Comparison of ENCODE assay signal across 1 cellular context in the genomic region with DNA sequence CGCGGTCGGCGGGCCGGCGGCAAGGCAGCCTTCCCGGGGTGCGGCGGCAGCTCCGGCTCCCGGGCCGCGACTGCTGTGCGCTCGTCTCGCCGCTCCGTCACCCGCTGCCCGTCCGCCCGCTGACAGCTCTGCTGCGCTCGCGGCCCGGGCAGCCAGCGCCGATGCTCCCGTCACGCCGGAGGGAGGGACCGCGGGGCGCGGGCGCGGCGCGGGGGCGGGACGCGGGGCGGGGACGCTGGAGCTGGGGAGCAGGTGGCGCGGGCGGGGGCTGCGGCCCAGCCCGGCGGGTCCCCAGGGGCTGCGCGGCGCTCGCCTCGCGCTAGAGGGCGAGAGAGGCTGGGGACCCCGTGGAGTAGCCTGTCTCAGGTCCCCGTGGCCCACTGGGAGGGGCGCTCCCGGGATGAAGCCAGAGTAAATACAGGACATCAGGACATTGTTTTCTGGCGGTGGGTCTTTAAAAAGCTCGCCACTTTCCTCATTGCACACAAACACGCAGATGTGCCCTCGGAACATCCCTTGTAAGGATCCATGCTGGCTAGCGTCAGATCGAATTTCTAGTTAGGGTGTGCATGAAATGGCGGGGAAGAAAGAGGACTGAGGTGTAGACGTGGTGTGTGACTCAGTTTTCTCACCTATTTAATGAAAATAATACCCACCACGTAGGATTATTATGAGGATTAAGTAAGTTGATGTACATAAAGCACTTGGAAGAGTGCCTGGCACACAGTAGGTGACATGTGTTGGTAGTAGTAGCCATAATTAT.
A peak's percentile ranks its signal among the peaks of the same experiment; 100 is the strongest.
TF ChIP-seq lines count a peak whose summit lies in the region.

A gene with protein sequence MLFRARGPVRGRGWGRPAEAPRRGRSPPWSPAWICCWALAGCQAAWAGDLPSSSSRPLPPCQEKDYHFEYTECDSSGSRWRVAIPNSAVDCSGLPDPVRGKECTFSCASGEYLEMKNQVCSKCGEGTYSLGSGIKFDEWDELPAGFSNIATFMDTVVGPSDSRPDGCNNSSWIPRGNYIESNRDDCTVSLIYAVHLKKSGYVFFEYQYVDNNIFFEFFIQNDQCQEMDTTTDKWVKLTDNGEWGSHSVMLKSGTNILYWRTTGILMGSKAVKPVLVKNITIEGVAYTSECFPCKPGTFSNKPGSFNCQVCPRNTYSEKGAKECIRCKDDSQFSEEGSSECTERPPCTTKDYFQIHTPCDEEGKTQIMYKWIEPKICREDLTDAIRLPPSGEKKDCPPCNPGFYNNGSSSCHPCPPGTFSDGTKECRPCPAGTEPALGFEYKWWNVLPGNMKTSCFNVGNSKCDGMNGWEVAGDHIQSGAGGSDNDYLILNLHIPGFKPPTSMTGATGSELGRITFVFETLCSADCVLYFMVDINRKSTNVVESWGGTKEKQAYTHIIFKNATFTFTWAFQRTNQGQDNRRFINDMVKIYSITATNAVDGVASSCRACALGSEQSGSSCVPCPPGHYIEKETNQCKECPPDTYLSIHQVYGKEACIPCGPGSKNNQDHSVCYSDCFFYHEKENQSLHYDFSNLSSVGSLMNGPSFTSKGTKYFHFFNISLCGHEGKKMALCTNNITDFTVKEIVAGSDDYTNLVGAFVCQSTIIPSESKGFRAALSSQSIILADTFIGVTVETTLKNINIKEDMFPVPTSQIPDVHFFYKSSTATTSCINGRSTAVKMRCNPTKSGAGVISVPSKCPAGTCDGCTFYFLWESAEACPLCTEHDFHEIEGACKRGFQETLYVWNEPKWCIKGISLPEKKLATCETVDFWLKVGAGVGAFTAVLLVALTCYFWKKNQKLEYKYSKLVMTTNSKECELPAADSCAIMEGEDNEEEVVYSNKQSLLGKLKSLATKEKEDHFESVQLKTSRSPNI (minus strand): TSS at position 130 of the 763 bp plus-strand sequence. CDS start 141 bp downstream, outside the sequence.

TF ChIP-seq in K562, 482 proteins besides CTCF, POLR2A, EP300 and RAD21 (continued from another document and continues in another):
- peak; percentile 83 for TF ChIP-seq MYC (IDR thresholded peaks at IDR 0.05; ENCODE audit: low read depth, low read length)
- 0 out of 2 replicates have a peak, but pooled peaks have one; percentile 7 for TF ChIP-seq MYC (CRISPR knock-in tag; IDR thresholded peaks at IDR 0.05; ENCODE audit: borderline replicate concordance, low read depth)
- peak; percentile 47 for TF ChIP-seq POLR2H (tag; IDR thresholded peaks at IDR 0.05; ENCODE audit: low read depth)
- TF ChIP-seq, protein P1, sequence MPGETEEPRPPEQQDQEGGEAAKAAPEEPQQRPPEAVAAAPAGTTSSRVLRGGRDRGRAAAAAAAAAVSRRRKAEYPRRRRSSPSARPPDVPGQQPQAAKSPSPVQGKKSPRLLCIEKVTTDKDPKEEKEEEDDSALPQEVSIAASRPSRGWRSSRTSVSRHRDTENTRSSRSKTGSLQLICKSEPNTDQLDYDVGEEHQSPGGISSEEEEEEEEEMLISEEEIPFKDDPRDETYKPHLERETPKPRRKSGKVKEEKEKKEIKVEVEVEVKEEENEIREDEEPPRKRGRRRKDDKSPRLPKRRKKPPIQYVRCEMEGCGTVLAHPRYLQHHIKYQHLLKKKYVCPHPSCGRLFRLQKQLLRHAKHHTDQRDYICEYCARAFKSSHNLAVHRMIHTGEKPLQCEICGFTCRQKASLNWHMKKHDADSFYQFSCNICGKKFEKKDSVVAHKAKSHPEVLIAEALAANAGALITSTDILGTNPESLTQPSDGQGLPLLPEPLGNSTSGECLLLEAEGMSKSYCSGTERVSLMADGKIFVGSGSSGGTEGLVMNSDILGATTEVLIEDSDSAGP (CRISPR knock-in tag; IDR thresholded peaks at IDR 0.05): no peak
- TF ChIP-seq, protein P2, sequence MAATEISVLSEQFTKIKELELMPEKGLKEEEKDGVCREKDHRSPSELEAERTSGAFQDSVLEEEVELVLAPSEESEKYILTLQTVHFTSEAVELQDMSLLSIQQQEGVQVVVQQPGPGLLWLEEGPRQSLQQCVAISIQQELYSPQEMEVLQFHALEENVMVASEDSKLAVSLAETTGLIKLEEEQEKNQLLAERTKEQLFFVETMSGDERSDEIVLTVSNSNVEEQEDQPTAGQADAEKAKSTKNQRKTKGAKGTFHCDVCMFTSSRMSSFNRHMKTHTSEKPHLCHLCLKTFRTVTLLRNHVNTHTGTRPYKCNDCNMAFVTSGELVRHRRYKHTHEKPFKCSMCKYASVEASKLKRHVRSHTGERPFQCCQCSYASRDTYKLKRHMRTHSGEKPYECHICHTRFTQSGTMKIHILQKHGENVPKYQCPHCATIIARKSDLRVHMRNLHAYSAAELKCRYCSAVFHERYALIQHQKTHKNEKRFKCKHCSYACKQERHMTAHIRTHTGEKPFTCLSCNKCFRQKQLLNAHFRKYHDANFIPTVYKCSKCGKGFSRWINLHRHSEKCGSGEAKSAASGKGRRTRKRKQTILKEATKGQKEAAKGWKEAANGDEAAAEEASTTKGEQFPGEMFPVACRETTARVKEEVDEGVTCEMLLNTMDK (IDR thresholded peaks at IDR 0.05; ENCODE audit: borderline replicate concordance, insufficient read depth, low read depth, low read length, poor library complexity, severe bottlenecking): peak; percentile 81
- TF ChIP-seq FOSL1 (tag; conservative IDR thresholded peaks at IDR 0.05): peak; percentile 32
- TF ChIP-seq, protein P3, sequence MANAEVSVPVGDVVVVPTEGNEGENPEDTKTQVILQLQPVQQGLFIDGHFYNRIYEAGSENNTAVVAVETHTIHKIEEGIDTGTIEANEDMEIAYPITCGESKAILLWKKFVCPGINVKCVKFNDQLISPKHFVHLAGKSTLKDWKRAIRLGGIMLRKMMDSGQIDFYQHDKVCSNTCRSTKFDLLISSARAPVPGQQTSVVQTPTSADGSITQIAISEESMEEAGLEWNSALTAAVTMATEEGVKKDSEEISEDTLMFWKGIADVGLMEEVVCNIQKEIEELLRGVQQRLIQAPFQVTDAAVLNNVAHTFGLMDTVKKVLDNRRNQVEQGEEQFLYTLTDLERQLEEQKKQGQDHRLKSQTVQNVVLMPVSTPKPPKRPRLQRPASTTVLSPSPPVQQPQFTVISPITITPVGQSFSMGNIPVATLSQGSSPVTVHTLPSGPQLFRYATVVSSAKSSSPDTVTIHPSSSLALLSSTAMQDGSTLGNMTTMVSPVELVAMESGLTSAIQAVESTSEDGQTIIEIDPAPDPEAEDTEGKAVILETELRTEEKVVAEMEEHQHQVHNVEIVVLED (CRISPR knock-in tag; IDR thresholded peaks at IDR 0.05): peak; percentile 65
- TF ChIP-seq PHF21A (IDR thresholded peaks at IDR 0.05; ENCODE audit: borderline replicate concordance, low read depth): no peak
- TF ChIP-seq SUPT5H (IDR thresholded peaks at IDR 0.05): peak; percentile 67
- TF ChIP-seq ATF1 (CRISPR knock-in tag; IDR thresholded peaks at IDR 0.05): no peak
- peak; percentile 70 for TF ChIP-seq ATF1 (tag; IDR thresholded peaks at IDR 0.05)
- TF ChIP-seq, protein P4, sequence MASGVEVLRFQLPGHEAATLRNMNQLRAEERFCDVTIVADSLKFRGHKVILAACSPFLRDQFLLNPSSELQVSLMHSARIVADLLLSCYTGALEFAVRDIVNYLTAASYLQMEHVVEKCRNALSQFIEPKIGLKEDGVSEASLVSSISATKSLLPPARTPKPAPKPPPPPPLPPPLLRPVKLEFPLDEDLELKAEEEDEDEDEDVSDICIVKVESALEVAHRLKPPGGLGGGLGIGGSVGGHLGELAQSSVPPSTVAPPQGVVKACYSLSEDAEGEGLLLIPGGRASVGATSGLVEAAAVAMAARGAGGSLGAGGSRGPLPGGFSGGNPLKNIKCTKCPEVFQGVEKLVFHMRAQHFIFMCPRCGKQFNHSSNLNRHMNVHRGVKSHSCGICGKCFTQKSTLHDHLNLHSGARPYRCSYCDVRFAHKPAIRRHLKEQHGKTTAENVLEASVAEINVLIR (CRISPR knock-in tag; IDR thresholded peaks at IDR 0.05): no peak
- peak; percentile 89 for TF ChIP-seq RB1 (IDR thresholded peaks at IDR 0.05; ENCODE audit: low read depth)
- TF ChIP-seq, protein P5, sequence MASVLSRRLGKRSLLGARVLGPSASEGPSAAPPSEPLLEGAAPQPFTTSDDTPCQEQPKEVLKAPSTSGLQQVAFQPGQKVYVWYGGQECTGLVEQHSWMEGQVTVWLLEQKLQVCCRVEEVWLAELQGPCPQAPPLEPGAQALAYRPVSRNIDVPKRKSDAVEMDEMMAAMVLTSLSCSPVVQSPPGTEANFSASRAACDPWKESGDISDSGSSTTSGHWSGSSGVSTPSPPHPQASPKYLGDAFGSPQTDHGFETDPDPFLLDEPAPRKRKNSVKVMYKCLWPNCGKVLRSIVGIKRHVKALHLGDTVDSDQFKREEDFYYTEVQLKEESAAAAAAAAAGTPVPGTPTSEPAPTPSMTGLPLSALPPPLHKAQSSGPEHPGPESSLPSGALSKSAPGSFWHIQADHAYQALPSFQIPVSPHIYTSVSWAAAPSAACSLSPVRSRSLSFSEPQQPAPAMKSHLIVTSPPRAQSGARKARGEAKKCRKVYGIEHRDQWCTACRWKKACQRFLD (CRISPR knock-in tag; IDR thresholded peaks at IDR 0.05): peak; percentile 49; the same call in 1 of the 2 replicates
- TF ChIP-seq BMI1 (IDR thresholded peaks at IDR 0.05; ENCODE audit: low read length): no peak
- no peak; the same call in 1 of the 2 replicates for TF ChIP-seq CREB1 (IDR thresholded peaks at IDR 0.05)
- peak; percentile 20; the same call in 1 of the 2 replicates for TF ChIP-seq CREB1 (CRISPR knock-in tag; IDR thresholded peaks at IDR 0.05)
- TF ChIP-seq GABPA (tag; conservative IDR thresholded peaks at IDR 0.05; ENCODE audit: low read depth): 0 out of 2 replicates have a peak, but pooled peaks have one; percentile 32
- TF ChIP-seq TAF7 (tag; IDR thresholded peaks at IDR 0.05): no peak
- TF ChIP-seq, protein P6, sequence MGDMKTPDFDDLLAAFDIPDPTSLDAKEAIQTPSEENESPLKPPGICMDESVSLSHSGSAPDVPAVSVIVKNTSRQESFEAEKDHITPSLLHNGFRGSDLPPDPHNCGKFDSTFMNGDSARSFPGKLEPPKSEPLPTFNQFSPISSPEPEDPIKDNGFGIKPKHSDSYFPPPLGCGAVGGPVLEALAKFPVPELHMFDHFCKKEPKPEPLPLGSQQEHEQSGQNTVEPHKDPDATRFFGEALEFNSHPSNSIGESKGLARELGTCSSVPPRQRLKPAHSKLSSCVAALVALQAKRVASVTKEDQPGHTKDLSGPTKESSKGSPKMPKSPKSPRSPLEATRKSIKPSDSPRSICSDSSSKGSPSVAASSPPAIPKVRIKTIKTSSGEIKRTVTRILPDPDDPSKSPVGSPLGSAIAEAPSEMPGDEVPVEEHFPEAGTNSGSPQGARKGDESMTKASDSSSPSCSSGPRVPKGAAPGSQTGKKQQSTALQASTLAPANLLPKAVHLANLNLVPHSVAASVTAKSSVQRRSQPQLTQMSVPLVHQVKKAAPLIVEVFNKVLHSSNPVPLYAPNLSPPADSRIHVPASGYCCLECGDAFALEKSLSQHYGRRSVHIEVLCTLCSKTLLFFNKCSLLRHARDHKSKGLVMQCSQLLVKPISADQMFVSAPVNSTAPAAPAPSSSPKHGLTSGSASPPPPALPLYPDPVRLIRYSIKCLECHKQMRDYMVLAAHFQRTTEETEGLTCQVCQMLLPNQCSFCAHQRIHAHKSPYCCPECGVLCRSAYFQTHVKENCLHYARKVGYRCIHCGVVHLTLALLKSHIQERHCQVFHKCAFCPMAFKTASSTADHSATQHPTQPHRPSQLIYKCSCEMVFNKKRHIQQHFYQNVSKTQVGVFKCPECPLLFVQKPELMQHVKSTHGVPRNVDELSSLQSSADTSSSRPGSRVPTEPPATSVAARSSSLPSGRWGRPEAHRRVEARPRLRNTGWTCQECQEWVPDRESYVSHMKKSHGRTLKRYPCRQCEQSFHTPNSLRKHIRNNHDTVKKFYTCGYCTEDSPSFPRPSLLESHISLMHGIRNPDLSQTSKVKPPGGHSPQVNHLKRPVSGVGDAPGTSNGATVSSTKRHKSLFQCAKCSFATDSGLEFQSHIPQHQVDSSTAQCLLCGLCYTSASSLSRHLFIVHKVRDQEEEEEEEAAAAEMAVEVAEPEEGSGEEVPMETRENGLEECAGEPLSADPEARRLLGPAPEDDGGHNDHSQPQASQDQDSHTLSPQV (IDR thresholded peaks at IDR 0.05): peak; percentile 80
- peak in 1 of 2 experiments; percentile 32; a peak in 1 of 4 replicates for TF ChIP-seq HDAC1 (IDR thresholded peaks at IDR 0.05)
- TF ChIP-seq ZZZ3 (IDR thresholded peaks at IDR 0.05): 0 out of 2 replicates have a peak, but pooled peaks have one; percentile 27
- TF ChIP-seq RUNX1 (IDR thresholded peaks at IDR 0.05; ENCODE audit: low read depth): no peak
- TF ChIP-seq NR2F6 (CRISPR knock-in tag; IDR thresholded peaks at IDR 0.05): no peak
- TF ChIP-seq, protein P7, sequence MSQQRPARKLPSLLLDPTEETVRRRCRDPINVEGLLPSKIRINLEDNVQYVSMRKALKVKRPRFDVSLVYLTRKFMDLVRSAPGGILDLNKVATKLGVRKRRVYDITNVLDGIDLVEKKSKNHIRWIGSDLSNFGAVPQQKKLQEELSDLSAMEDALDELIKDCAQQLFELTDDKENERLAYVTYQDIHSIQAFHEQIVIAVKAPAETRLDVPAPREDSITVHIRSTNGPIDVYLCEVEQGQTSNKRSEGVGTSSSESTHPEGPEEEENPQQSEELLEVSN (IDR thresholded peaks at IDR 0.05; ENCODE audit: borderline replicate concordance in 1 of 2, extremely low read depth in 1 of 2, insufficient read depth in 1 of 2, insufficient read length in 1 of 2, low read depth in 1 of 2, low read length in 1 of 2, poor library complexity in 1 of 2, severe bottlenecking in 1 of 2): peak in 1 of 2 experiments; percentile 68
- no peak for TF ChIP-seq ZNF696 (CRISPR knock-in tag; conservative IDR thresholded peaks at IDR 0.05)
- TF ChIP-seq, protein P8, sequence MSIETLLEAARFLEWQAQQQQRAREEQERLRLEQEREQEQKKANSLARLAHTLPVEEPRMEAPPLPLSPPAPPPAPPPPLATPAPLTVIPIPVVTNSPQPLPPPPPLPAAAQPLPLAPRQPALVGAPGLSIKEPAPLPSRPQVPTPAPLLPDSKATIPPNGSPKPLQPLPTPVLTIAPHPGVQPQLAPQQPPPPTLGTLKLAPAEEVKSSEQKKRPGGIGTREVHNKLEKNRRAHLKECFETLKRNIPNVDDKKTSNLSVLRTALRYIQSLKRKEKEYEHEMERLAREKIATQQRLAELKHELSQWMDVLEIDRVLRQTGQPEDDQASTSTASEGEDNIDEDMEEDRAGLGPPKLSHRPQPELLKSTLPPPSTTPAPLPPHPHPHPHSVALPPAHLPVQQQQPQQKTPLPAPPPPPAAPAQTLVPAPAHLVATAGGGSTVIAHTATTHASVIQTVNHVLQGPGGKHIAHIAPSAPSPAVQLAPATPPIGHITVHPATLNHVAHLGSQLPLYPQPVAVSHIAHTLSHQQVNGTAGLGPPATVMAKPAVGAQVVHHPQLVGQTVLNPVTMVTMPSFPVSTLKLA (conservative IDR thresholded peaks at IDR 0.05): peak in 1 of 2 experiments; percentile 73; a peak in 2 of 4 replicates
- TF ChIP-seq, protein P9, sequence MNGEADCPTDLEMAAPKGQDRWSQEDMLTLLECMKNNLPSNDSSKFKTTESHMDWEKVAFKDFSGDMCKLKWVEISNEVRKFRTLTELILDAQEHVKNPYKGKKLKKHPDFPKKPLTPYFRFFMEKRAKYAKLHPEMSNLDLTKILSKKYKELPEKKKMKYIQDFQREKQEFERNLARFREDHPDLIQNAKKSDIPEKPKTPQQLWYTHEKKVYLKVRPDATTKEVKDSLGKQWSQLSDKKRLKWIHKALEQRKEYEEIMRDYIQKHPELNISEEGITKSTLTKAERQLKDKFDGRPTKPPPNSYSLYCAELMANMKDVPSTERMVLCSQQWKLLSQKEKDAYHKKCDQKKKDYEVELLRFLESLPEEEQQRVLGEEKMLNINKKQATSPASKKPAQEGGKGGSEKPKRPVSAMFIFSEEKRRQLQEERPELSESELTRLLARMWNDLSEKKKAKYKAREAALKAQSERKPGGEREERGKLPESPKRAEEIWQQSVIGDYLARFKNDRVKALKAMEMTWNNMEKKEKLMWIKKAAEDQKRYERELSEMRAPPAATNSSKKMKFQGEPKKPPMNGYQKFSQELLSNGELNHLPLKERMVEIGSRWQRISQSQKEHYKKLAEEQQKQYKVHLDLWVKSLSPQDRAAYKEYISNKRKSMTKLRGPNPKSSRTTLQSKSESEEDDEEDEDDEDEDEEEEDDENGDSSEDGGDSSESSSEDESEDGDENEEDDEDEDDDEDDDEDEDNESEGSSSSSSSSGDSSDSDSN (IDR thresholded peaks at IDR 0.05; ENCODE audit: borderline replicate concordance in 1 of 2, low read depth in 2 of 2, low read length in 2 of 2): peak; percentile 81 to 84; a peak in 1 of 4 replicates
- TF ChIP-seq BCL6 (CRISPR knock-in tag; IDR thresholded peaks at IDR 0.05): no peak
- TF ChIP-seq SIRT6 (IDR thresholded peaks at IDR 0.05; ENCODE audit: low read depth, low read length): no peak
